Comparison of ENCODE assay signal across 1 cellular context in genomic region chr12:9073077-9073476, GRCh38.
TF ChIP-seq lines count a peak whose summit lies in the region.

No MANE protein-coding gene starts in this region.

TF ChIP-seq in HepG2, 621 proteins besides CTCF, POLR2A, EP300 and RAD21:
- TF ChIP-seq ZNF512 (CRISPR knock-in tag; IDR thresholded peaks at IDR 0.05) (no peak), ZNF784 (CRISPR knock-in tag; IDR thresholded peaks at IDR 0.05; ENCODE audit: borderline replicate concordance) (no peak), WIZ (CRISPR knock-in tag; IDR thresholded peaks at IDR 0.05) (no peak), HNF4A (CRISPR knock-in tag; IDR thresholded peaks at IDR 0.05) (peak; percentile 23; the same call in 1 of the 2 replicates), RFX5 (IDR thresholded peaks at IDR 0.05; ENCODE audit: low read depth, low read length) (no peak), ZNF280B (CRISPR knock-in tag; IDR thresholded peaks at IDR 0.05; ENCODE audit: borderline replicate concordance) (no peak), ZNF224 (CRISPR knock-in tag; IDR thresholded peaks at IDR 0.05) (no peak), RXRB (CRISPR knock-in tag; IDR thresholded peaks at IDR 0.05; ENCODE audit: borderline replicate concordance) (0 out of 2 replicates have a peak, but pooled peaks have one; percentile 6), HOXD1 (CRISPR knock-in tag; IDR thresholded peaks at IDR 0.05) (no peak), RXRA (CRISPR knock-in tag; IDR thresholded peaks at IDR 0.05) (no peak), MIER2 (CRISPR knock-in tag; IDR thresholded peaks at IDR 0.05) (no peak), ZNF503 (CRISPR knock-in tag; IDR thresholded peaks at IDR 0.05) (0 out of 2 replicates have a peak, but pooled peaks have one; percentile 18), ZNF878 (CRISPR knock-in tag; IDR thresholded peaks at IDR 0.05) (no peak), RBFOX2 (IDR thresholded peaks at IDR 0.05; ENCODE audit: low read depth, low read length) (peak; percentile 40; the same call in 1 of the 2 replicates), SYNCRIP (IDR thresholded peaks at IDR 0.05; ENCODE audit: insufficient read depth, low read depth, low read length) (no peak), ZGPAT (CRISPR knock-in tag; IDR thresholded peaks at IDR 0.05) (no peak), ZNF441 (CRISPR knock-in tag; IDR thresholded peaks at IDR 0.05; ENCODE audit: borderline replicate concordance) (no peak), TCF7L2 (IDR thresholded peaks at IDR 0.05; ENCODE audit: low read depth, low read length) (no peak), DMAP1 (CRISPR knock-in tag; IDR thresholded peaks at IDR 0.05) (no peak), TFDP1 (CRISPR knock-in tag; IDR thresholded peaks at IDR 0.05; ENCODE audit: borderline replicate concordance) (no peak), CENPBD1 (CRISPR knock-in tag; IDR thresholded peaks at IDR 0.05; ENCODE audit: borderline replicate concordance, low read depth) (no peak), POLR2AphosphoS5 (IDR thresholded peaks at IDR 0.05; ENCODE audit: low read depth, low read length) (0 out of 2 replicates have a peak, but pooled peaks have one; percentile 16), ZNF275 (CRISPR knock-in tag; IDR thresholded peaks at IDR 0.05; ENCODE audit: borderline replicate concordance) (no peak)
